In the genomic region with DNA sequence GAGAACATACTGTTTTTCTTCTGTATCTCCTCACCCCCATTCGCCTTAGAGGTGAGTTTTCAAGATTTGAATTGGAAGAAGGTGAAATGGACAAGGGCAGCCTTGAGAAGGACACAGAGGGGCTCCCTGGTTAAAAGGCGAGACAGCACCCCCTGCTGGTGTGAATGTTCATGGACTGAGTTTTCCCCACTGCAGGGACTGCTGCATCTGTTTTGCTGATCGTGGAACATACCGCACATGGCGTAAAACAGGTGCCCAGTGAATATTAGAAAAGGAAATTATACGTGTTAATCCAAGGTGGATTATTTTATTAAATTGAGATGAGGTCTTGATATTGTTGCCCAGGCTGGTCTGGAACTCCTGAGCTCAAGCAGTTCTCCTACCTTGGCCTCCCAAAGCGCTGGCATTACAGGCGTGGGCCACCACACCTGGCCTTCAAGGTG, we compare ENCODE assay signal across 8 cellular contexts. TPM values are rescaled to one million over a fixed set of nuclear protein-coding genes. Genes with fewer than 3 reads are reported as not detected.
A peak's percentile ranks its signal among the peaks of the same experiment; 100 is the strongest.
DNase-seq lines count a peak whose midpoint lies in the region; ATAC-seq and TF ChIP-seq lines count a peak whose summit lies in the region.

No MANE protein-coding gene starts in this region.

- no peaks in the 10 kb centered on the region for H3K4me1 ChIP-seq in BE2C
- no peaks in the 10 kb centered on the region for H3K4me1 ChIP-seq in HCT116 (ENCODE audit: control insufficient read depth in 1 of 2, insufficient read depth in 2 of 2, low read length in 2 of 2)
- no peaks in the 10 kb centered on the region for H3K4me1 ChIP-seq in naive thymus-derived CD4-positive, alpha-beta T cell (ENCODE audit: control insufficient read depth in 2 of 2, insufficient read depth in 2 of 2, low read length in 2 of 2)

- H3K9me2 ChIP-seq in HCT116 (ENCODE audit: insufficient read depth), result no peaks in the 10 kb centered on the region

- RAD21 ChIA-PET in HCT116 (lab: Charles Lee; ENCODE audit: low non-redundant PET in 1 of 2, low total read pairs in 2 of 2, uncharacterized antibody in 2 of 2, unreplicated experiment in 2 of 2), result no interaction called here

- peak; percentile 87 for TF ChIP-seq CTCF in BE2C (IDR thresholded peaks at IDR 0.05; ENCODE audit: low read depth, low read length)
- peak; percentile 64 to 90 (median 84); a peak in 5 of 6 replicates for TF ChIP-seq CTCF in HCT116 (IDR thresholded peaks at IDR 0.05 in 2 of 3, conservative IDR thresholded peaks at IDR 0.05 in 1 of 3; ENCODE audit: borderline replicate concordance in 1 of 3, insufficient read depth in 1 of 3, low read depth in 2 of 3, low read length in 2 of 3)

- no peaks in the 10 kb centered on the region for H3K27me3 Mint-ChIP-seq in naive thymus-derived CD4-positive, alpha-beta T cell

- CTCF ChIA-PET in HCT116 (lab: Charles Lee), result interaction anchor here (1.0 kb wide), 1 partner anchor 170 kb away, joined by 3 read pairs; no protein-coding TSS in a partner anchor
- CTCF ChIA-PET in naive thymus-derived CD4-positive, alpha-beta T cell (lab: Charles Lee), result interaction anchor here (0.8 to 2.0 kb wide), 7 partner anchors 10 to 278 kb away, joined by 3 to 10 read pairs (median 3); no protein-coding TSS in a partner anchor

- peak; percentile 93 for ATAC-seq in HCT116
- peak; percentile 88 for ATAC-seq in naive thymus-derived CD4-positive, alpha-beta T cell
- peak; percentile 77 for ATAC-seq in stimulated activated effector memory CD8-positive, alpha-beta T cell treated with anti-CD3 and anti-CD28 coated beads, Interleukin-12 subunit alpha, Interleukin-12 subunit beta, amount 100 ng/mL, for 72 hours
- ATAC-seq in GM21737 (IDR thresholded peaks at IDR 0.05; ENCODE audit: unreplicated experiment), result no peak

- no peak overlapping the region for H2AFZ ChIP-seq in HCT116 (ENCODE audit: low read depth, low read length, poor library complexity, severe bottlenecking)

- intact Hi-C loops in HCT116 (cut with micrococcal nuclease), result loop anchor here (1.0 to 10.0 kb wide), 3 partner anchors 60 to 420 kb away; no protein-coding TSS in a partner anchor
- intact Hi-C loops in naive thymus-derived CD4-positive, alpha-beta T cell (cut with micrococcal nuclease), result loop anchor here (1.0 to 5.0 kb wide), 8 partner anchors 32 to 423 kb away; a partner anchor contains a TSS

- no peaks in the 10 kb centered on the region for H3K79me2 ChIP-seq in HCT116 (ENCODE audit: insufficient read depth, low read length)

- H3K27ac ChIP-seq in HCT116 (ENCODE audit: low read depth, low read length), result no peak overlapping the region
- H3K27ac ChIP-seq in naive thymus-derived CD4-positive, alpha-beta T cell (ENCODE audit: low read depth, low read length), result no peak overlapping the region

- H3K4me2 ChIP-seq in HCT116 (ENCODE audit: low read length), result no peak overlapping the region

- no TSS peak for BruUV-seq in HCT116 (replicated peaks; lab: Mats Ljungman, UMichigan)

- TF ChIP-seq RAD21 in HCT116 (IDR thresholded peaks at IDR 0.05; ENCODE audit: low read depth), result peak; percentile 82

- H3K4me3 ChIP-seq in BE2C (ENCODE audit: low read depth, low read length) (no peak overlapping the region), HCT116 (replicated peaks in 1 of 2; ENCODE audit: low read depth in 1 of 2, low read length in 2 of 2) (no peak overlapping the region)
- H3K4me3 ChIP-seq in naive thymus-derived CD4-positive, alpha-beta T cell (ENCODE audit: low read length), result no peak overlapping the region

- peaks cover 3 to 22% (median 20%) of the 10 kb centered on the region in 7 donors for H3K4me1 Mint-ChIP-seq in naive thymus-derived CD4-positive, alpha-beta T cell
- peaks cover 21% of the 10 kb centered on the region for H3K4me1 Mint-ChIP-seq in stimulated activated effector memory CD8-positive, alpha-beta T cell treated with anti-CD3 and anti-CD28 coated beads, Interleukin-12 subunit alpha, Interleukin-12 subunit beta, amount 100 ng/mL, for 72 hours

- TF ChIP-seq POLR2A in HCT116 (IDR thresholded peaks at IDR 0.05; ENCODE audit: borderline replicate concordance, extremely low read depth, insufficient read depth, insufficient read length), result no peak
- TF ChIP-seq POLR2A in erythroblast (IDR thresholded peaks at IDR 0.05; ENCODE audit: low read length), result no peak

- H3K27me3 ChIP-seq in BE2C (no peaks in the 10 kb centered on the region), HCT116 (ENCODE audit: insufficient read depth, low read length) (no peaks in the 10 kb centered on the region)
- H3K27me3 ChIP-seq in naive thymus-derived CD4-positive, alpha-beta T cell (ENCODE audit: control insufficient read depth in 2 of 2, insufficient read depth in 2 of 2, low read length in 2 of 2), result no peaks in the 10 kb centered on the region

- H3K9ac ChIP-seq in HCT116 (ENCODE audit: low read length), result no peak overlapping the region

- no peaks in the 10 kb centered on the region for H3K9me3 Mint-ChIP-seq in naive thymus-derived CD4-positive, alpha-beta T cell
- H3K9me3 Mint-ChIP-seq in stimulated activated effector memory CD8-positive, alpha-beta T cell treated with anti-CD3 and anti-CD28 coated beads, Interleukin-12 subunit alpha, Interleukin-12 subunit beta, amount 100 ng/mL, for 72 hours, result no peaks in the 10 kb centered on the region

- H3K4me3 Mint-ChIP-seq in naive thymus-derived CD4-positive, alpha-beta T cell, result no peak overlapping the region
- no peak overlapping the region for H3K4me3 Mint-ChIP-seq in stimulated activated effector memory CD8-positive, alpha-beta T cell treated with anti-CD3 and anti-CD28 coated beads, Interleukin-12 subunit alpha, Interleukin-12 subunit beta, amount 100 ng/mL, for 72 hours

- DNase-seq in BE2C (peak; percentile 72), HCT116 (ENCODE audit: low read depth, low spot score) (peak; percentile 39), NOMO-1 treated with dmso at 0.1 percent for 144 hours (lab: John Stamatoyannopoulos, UW; ENCODE audit: unreplicated experiment) (peak; percentile 11), erythroblast (lab: John Stamatoyannopoulos, UW) (peak; percentile 72 to 86)
- peak; percentile 90 for DNase-seq in activated CD8-positive, alpha-beta memory T cell treated with anti-CD3 and anti-CD28 coated beads, Interleukin-2, amount 50 U/mL, for 48 hours
- DNase-seq in naive thymus-derived CD4-positive, alpha-beta T cell, result peak; percentile 48 to 73 (median 66)
- peak; percentile 65 to 84 for DNase-seq in stimulated activated effector memory CD8-positive, alpha-beta T cell treated with anti-CD3 and anti-CD28 coated beads, Interleukin-12 subunit alpha, Interleukin-12 subunit beta, amount 100 ng/mL, for 72 hours (ENCODE audit: low spot score in 2 of 2)

- H3K9me3 ChIP-seq in BE2C, result no peaks in the 10 kb centered on the region
- H3K9me3 ChIP-seq in HCT116 (ENCODE audit: control insufficient read depth in 1 of 2, insufficient read depth in 1 of 2, low read depth in 1 of 2, low read length in 2 of 2), result no peaks in the 10 kb centered on the region
- H3K9me3 ChIP-seq in naive thymus-derived CD4-positive, alpha-beta T cell (ENCODE audit: control insufficient read depth in 2 of 3, low read length in 3 of 3), result no peaks in the 10 kb centered on the region

- POLR2A ChIA-PET in HCT116 (lab: Charles Lee), result no interaction called here
- POLR2A ChIA-PET in naive thymus-derived CD4-positive, alpha-beta T cell (lab: Charles Lee), result interaction anchor here (1.2 kb wide), 1 partner anchor 61 kb away, joined by 3 read pairs; a partner anchor contains a TSS

- peak overlapping the region; percentile 5 to 93 (median 63) for H3K27ac Mint-ChIP-seq in naive thymus-derived CD4-positive, alpha-beta T cell
- peak overlapping the region; percentile 23 for H3K27ac Mint-ChIP-seq in stimulated activated effector memory CD8-positive, alpha-beta T cell treated with anti-CD3 and anti-CD28 coated beads, Interleukin-12 subunit alpha, Interleukin-12 subunit beta, amount 100 ng/mL, for 72 hours

- H4K20me1 ChIP-seq in HCT116 (ENCODE audit: insufficient read depth), result no peaks in the 10 kb centered on the region

- peaks cover 0 to 20% (median 6%) of the 10 kb centered on the region in 5 donors for H3K36me3 Mint-ChIP-seq in naive thymus-derived CD4-positive, alpha-beta T cell
- peaks cover 81% of the 10 kb centered on the region for H3K36me3 Mint-ChIP-seq in stimulated activated effector memory CD8-positive, alpha-beta T cell treated with anti-CD3 and anti-CD28 coated beads, Interleukin-12 subunit alpha, Interleukin-12 subunit beta, amount 100 ng/mL, for 72 hours

- H3K36me3 ChIP-seq in BE2C (peaks cover 6% of the 10 kb centered on the region), HCT116 (ENCODE audit: control insufficient read depth in 1 of 2, insufficient read depth in 2 of 2, low read length in 2 of 2) (peaks cover 3 to 17% of the 10 kb centered on the region in 2 experiments)
- peaks cover 0 to 55% (median 14%) of the 10 kb centered on the region in 3 experiments for H3K36me3 ChIP-seq in naive thymus-derived CD4-positive, alpha-beta T cell (ENCODE audit: control insufficient read depth in 2 of 3, insufficient read depth in 3 of 3, low read length in 3 of 3)

TF ChIP-seq in HCT116, 20 proteins besides CTCF, POLR2A, EP300 and RAD21:
- no peak for TF ChIP-seq SRF (IDR thresholded peaks at IDR 0.05; ENCODE audit: low read depth)
- TF ChIP-seq SP1 (IDR thresholded peaks at IDR 0.05; ENCODE audit: low read depth), result no peak
- 0 out of 2 replicates have a peak, but pooled peaks have one; percentile 13 for TF ChIP-seq POLR2AphosphoS5 (IDR thresholded peaks at IDR 0.05; ENCODE audit: low read depth, low read length)
- TF ChIP-seq, protein P1, sequence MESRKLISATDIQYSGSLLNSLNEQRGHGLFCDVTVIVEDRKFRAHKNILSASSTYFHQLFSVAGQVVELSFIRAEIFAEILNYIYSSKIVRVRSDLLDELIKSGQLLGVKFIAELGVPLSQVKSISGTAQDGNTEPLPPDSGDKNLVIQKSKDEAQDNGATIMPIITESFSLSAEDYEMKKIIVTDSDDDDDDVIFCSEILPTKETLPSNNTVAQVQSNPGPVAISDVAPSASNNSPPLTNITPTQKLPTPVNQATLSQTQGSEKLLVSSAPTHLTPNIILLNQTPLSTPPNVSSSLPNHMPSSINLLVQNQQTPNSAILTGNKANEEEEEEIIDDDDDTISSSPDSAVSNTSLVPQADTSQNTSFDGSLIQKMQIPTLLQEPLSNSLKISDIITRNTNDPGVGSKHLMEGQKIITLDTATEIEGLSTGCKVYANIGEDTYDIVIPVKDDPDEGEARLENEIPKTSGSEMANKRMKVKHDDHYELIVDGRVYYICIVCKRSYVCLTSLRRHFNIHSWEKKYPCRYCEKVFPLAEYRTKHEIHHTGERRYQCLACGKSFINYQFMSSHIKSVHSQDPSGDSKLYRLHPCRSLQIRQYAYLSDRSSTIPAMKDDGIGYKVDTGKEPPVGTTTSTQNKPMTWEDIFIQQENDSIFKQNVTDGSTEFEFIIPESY (IDR thresholded peaks at IDR 0.05; ENCODE audit: extremely low read depth, insufficient replicate concordance, low read length), result no peak
- no peak for TF ChIP-seq EZH2 (IDR thresholded peaks at IDR 0.05)
TF ChIP-seq in HCT116: peak in this region for 1.

RNA-seq across cellular contexts. Expression of a gene that starts 54.5 kb away (rescaled TPM):
- 11.3 TPM for polyA plus RNA-seq in BE2C (2012; ENCODE audit: insufficient read depth, insufficient read length, low read depth)
- 103 TPM for total RNA-seq in HCT116 (2021; ENCODE audit: unreplicated experiment)
- 70.0 and 86.2 TPM in 2 replicates for polyA plus RNA-seq in HCT116 (2012)
- total RNA-seq in naive thymus-derived CD4-positive, alpha-beta T cell, result 100 to 1,000 TPM in 4 of 5 experiments, 10 to 100 TPM in 1; 100.0 to 128 (median 114) TPM
- polyA plus RNA-seq in naive thymus-derived CD4-positive, alpha-beta T cell, result 10 to 100 TPM; 34.9 to 68.2 TPM

Comparison
In these comparisons a context has a peak if more than half of its experiments do, and no peak if none do; other contexts are left out.
1. DNase-seq: peak in every context shown above with its lines; median percentile 90 in activated CD8-positive, alpha-beta memory T cell treated with anti-CD3 and anti-CD28 coated beads, Interleukin-2, amount 50 U/mL, for 48 hours; 79 in erythroblast; 74 in stimulated activated effector memory CD8-positive, alpha-beta T cell treated with anti-CD3 and anti-CD28 coated beads, Interleukin-12 subunit alpha, Interleukin-12 subunit beta, amount 100 ng/mL, for 72 hours; 72 in BE2C; 66 in naive thymus-derived CD4-positive, alpha-beta T cell; 39 in HCT116; 11 in NOMO-1 treated with dmso at 0.1 percent for 144 hours.